Comparison of ENCODE assay signal across 1 cellular context in the genomic region with DNA sequence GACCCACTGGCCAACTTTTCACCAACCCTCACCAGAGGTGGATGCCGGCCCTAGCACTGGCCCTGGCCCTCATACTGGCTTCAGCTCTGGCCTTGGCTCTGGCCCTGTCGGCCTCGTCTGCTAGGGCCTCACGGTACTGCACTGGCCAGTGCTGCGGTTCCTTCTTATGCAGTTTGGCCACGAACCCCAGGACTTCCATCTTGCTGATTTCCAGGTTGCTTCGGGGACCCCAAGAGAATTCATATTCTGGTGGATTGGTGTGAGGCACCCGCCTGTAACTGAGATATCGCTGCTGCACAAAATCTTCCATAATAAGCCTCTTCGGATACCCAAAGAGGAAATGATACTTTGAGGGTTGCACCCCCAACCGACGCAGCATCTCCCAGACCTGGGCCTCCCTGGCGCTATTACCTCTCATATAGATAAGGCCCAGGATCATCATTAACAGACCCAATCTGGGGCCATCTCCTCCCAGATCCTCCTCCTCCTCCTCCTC.
TF ChIP-seq lines count a peak whose summit lies in the region.

No MANE protein-coding gene starts in this region.

TF ChIP-seq in WTC11, 78 proteins besides CTCF, POLR2A, EP300 and RAD21 (continued from another document):
- TF ChIP-seq, protein P1, sequence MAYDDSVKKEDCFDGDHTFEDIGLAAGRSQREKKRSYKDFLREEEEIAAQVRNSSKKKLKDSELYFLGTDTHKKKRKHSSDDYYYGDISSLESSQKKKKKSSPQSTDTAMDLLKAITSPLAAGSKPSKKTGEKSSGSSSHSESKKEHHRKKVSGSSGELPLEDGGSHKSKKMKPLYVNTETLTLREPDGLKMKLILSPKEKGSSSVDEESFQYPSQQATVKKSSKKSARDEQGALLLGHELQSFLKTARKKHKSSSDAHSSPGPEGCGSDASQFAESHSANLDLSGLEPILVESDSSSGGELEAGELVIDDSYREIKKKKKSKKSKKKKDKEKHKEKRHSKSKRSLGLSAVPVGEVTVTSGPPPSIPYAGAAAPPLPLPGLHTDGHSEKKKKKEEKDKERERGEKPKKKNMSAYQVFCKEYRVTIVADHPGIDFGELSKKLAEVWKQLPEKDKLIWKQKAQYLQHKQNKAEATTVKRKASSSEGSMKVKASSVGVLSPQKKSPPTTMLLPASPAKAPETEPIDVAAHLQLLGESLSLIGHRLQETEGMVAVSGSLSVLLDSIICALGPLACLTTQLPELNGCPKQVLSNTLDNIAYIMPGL (CRISPR knock-in tag; IDR thresholded peaks at IDR 0.05) = no peak
- TF ChIP-seq PRRX2 (CRISPR knock-in tag; IDR thresholded peaks at IDR 0.05) (no peak), ELF4 (CRISPR knock-in tag; IDR thresholded peaks at IDR 0.05; ENCODE audit: low read depth) (no peak), TCF7 (CRISPR knock-in tag; IDR thresholded peaks at IDR 0.05; ENCODE audit: low read depth) (no peak)
- TF ChIP-seq, protein P2, sequence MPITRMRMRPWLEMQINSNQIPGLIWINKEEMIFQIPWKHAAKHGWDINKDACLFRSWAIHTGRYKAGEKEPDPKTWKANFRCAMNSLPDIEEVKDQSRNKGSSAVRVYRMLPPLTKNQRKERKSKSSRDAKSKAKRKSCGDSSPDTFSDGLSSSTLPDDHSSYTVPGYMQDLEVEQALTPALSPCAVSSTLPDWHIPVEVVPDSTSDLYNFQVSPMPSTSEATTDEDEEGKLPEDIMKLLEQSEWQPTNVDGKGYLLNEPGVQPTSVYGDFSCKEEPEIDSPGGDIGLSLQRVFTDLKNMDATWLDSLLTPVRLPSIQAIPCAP (CRISPR knock-in tag; IDR thresholded peaks at IDR 0.05) = no peak
- TF ChIP-seq, protein P3, sequence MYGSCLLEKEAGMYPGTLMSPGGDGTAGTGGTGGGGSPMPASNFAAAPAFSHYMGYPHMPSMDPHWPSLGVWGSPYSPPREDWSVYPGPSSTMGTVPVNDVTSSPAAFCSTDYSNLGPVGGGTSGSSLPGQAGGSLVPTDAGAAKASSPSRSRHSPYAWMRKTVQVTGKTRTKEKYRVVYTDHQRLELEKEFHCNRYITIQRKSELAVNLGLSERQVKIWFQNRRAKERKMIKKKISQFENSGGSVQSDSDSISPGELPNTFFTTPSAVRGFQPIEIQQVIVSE (CRISPR knock-in tag; IDR thresholded peaks at IDR 0.05; ENCODE audit: borderline replicate concordance) = no peak
- TF ChIP-seq, protein P4, sequence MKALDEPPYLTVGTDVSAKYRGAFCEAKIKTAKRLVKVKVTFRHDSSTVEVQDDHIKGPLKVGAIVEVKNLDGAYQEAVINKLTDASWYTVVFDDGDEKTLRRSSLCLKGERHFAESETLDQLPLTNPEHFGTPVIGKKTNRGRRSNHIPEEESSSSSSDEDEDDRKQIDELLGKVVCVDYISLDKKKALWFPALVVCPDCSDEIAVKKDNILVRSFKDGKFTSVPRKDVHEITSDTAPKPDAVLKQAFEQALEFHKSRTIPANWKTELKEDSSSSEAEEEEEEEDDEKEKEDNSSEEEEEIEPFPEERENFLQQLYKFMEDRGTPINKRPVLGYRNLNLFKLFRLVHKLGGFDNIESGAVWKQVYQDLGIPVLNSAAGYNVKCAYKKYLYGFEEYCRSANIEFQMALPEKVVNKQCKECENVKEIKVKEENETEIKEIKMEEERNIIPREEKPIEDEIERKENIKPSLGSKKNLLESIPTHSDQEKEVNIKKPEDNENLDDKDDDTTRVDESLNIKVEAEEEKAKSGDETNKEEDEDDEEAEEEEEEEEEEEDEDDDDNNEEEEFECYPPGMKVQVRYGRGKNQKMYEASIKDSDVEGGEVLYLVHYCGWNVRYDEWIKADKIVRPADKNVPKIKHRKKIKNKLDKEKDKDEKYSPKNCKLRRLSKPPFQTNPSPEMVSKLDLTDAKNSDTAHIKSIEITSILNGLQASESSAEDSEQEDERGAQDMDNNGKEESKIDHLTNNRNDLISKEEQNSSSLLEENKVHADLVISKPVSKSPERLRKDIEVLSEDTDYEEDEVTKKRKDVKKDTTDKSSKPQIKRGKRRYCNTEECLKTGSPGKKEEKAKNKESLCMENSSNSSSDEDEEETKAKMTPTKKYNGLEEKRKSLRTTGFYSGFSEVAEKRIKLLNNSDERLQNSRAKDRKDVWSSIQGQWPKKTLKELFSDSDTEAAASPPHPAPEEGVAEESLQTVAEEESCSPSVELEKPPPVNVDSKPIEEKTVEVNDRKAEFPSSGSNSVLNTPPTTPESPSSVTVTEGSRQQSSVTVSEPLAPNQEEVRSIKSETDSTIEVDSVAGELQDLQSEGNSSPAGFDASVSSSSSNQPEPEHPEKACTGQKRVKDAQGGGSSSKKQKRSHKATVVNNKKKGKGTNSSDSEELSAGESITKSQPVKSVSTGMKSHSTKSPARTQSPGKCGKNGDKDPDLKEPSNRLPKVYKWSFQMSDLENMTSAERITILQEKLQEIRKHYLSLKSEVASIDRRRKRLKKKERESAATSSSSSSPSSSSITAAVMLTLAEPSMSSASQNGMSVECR (CRISPR knock-in tag; IDR thresholded peaks at IDR 0.05; ENCODE audit: borderline replicate concordance) = no peak
